10 cellular contexts compared by ENCODE assay signal in the genomic region with DNA sequence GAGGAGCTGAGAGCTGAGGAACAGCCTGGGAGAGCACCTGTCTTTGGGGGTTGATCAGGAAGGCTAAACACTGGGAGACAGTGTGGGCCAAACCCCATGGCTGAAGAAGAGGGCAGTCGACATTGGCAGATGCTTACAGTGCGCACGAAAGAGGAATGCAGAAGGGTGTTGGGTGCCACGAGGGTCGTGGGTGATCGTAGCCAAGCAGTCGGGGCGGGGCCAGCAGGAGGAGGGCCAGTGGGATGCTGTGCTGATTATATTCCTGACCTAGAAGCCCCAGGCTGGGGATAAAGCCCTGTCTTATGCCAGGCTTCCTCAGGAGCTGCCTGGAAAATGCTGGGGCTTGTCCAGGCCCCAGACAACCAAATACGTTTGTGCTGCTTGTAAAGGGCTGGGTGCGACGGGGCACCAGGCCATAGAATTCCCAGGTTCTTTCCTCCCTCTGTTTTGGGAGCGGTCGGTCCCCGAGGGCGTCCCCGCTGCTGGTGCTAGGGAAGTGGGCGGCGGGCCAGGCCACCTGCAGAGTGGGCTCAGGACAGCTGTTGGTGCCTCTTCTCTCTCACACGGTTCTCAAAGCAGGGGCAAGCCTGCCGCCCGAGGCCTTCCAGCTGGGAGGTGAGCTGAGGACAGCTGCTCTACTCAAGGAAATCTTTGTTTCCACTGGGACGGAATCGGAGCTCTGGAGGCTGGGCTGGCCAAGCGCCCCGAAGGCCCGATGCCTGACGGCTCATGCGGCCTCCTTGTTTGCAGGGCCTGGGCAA. TPM values are rescaled to one million over a fixed set of nuclear protein-coding genes. Genes with fewer than 3 reads are reported as not detected.
DNase-seq lines count a peak whose midpoint lies in the region; ATAC-seq and TF ChIP-seq lines count a peak whose summit lies in the region.
"Had no signal": no experiment of that assay in that cellular context is flagged by ENCODE, and none has a peak within 500 bp of the region (broad histone marks: within the 10 kb centered on the region; RNA-seq: fewer than 3 reads in every experiment).

No MANE protein-coding gene starts in this region.

- intact Hi-C loops in breast epithelium (cut with DNase I; ENCODE audit: low total_unique reads) = no loop called here
- intact Hi-C loops in MCF 10A (cut with micrococcal nuclease) = no loop called here
- intact Hi-C loops in vagina (cut with DNase I) = no loop called here

- H3K9me3 Mint-ChIP-seq in MCF 10A (ENCODE audit: unreplicated experiment) = no peaks in the 10 kb centered on the region
- H3K9me3 Mint-ChIP-seq: stimulated activated memory B cell treated with anti-CD40 and anti-IgM and Interleukin-4, amounts not matched to agents 10 μg/mL and 1 μg/mL and 100 μg/mL, for 72 hours had no signal

- no peak for TF ChIP-seq POLR2A in breast epithelium (IDR thresholded peaks at IDR 0.05)
- TF ChIP-seq POLR2A in vagina (IDR thresholded peaks at IDR 0.05) = no peak

- H3K4me3 Mint-ChIP-seq in MCF 10A (ENCODE audit: unreplicated experiment) = no peak overlapping the region
- H3K4me3 Mint-ChIP-seq: stimulated activated memory B cell treated with anti-CD40 and anti-IgM and Interleukin-4, amounts not matched to agents 10 μg/mL and 1 μg/mL and 100 μg/mL, for 72 hours had no signal

- no peak overlapping the region for H3K27ac Mint-ChIP-seq in MCF 10A (ENCODE audit: low read depth, unreplicated experiment)
- H3K27ac Mint-ChIP-seq: stimulated activated memory B cell treated with anti-CD40 and anti-IgM and Interleukin-4, amounts not matched to agents 10 μg/mL and 1 μg/mL and 100 μg/mL, for 72 hours had no signal

- H3K27me3 Mint-ChIP-seq in MCF 10A (ENCODE audit: insufficient read depth, unreplicated experiment) = no peaks in the 10 kb centered on the region

- H3K36me3 Mint-ChIP-seq in MCF 10A (ENCODE audit: insufficient read depth, unreplicated experiment) = peaks cover 11% of the 10 kb centered on the region
- H3K36me3 Mint-ChIP-seq: stimulated activated memory B cell treated with anti-CD40 and anti-IgM and Interleukin-4, amounts not matched to agents 10 μg/mL and 1 μg/mL and 100 μg/mL, for 72 hours had no signal

- CTCF ChIA-PET in MCF 10A (lab: Yijun Ruan, JAX) = interaction anchor here (0.6 to 6.1 kb wide), 4 partner anchors 8 to 715 kb away, joined by 3 to 29 read pairs (median 7); no protein-coding TSS in a partner anchor

- peak overlapping the region; percentile 18 for H3K9ac ChIP-seq in mucosa of stomach (ENCODE audit: low read length)

- POLR2A ChIA-PET in MCF 10A (lab: Yijun Ruan, JAX) = interaction anchor here (1.3 kb wide), 2 partner anchors 14 kb away, joined by 3 to 4 read pairs; no protein-coding TSS in a partner anchor

- H3K4me1 Mint-ChIP-seq in MCF 10A (ENCODE audit: insufficient read depth, unreplicated experiment) = peaks cover 40% of the 10 kb centered on the region
- H3K4me1 Mint-ChIP-seq: stimulated activated memory B cell treated with anti-CD40 and anti-IgM and Interleukin-4, amounts not matched to agents 10 μg/mL and 1 μg/mL and 100 μg/mL, for 72 hours had no signal

- ATAC-seq in GM18519 (IDR thresholded peaks at IDR 0.05; ENCODE audit: low FRiP score, unreplicated experiment) = no peak
- no peak for ATAC-seq in HG03469 (IDR thresholded peaks at IDR 0.05; ENCODE audit: unreplicated experiment)
- ATAC-seq: stimulated activated memory B cell treated with anti-CD40 and anti-IgM and Interleukin-4, amounts not matched to agents 10 μg/mL and 1 μg/mL and 100 μg/mL, for 72 hours had no signal

- H3K4me1 ChIP-seq in breast epithelium (peaks cover 4 to 11% of the 10 kb centered on the region in 2 donors), mucosa of stomach (ENCODE audit: control insufficient read depth, insufficient read depth, low read length) (peaks cover 18% of the 10 kb centered on the region), vagina (peaks cover 35% of the 10 kb centered on the region)

- H3K27ac ChIP-seq in breast epithelium (peak overlapping the region; percentile 83 to 84), vagina (peak overlapping the region; percentile 31)

- peak overlapping the region in 1 of 3 donors; percentile 24 for H3K4me3 ChIP-seq in breast epithelium
- H3K4me3 ChIP-seq in mucosa of stomach (ENCODE audit: low read length) = no peak overlapping the region
- no peak overlapping the region for H3K4me3 ChIP-seq in vagina

- no peak for TF ChIP-seq CTCF in breast epithelium (IDR thresholded peaks at IDR 0.05)
- no peak for TF ChIP-seq CTCF in MCF 10A (IDR thresholded peaks at IDR 0.05; ENCODE audit: unreplicated experiment)
- no peak for TF ChIP-seq CTCF in vagina (IDR thresholded peaks at IDR 0.05)

- no peaks in the 10 kb centered on the region for H3K27me3 ChIP-seq in breast epithelium
- H3K27me3 ChIP-seq in mucosa of stomach (ENCODE audit: control insufficient read depth, insufficient read depth, low read length) = peaks cover 6% of the 10 kb centered on the region
- H3K27me3 ChIP-seq in vagina = no peaks in the 10 kb centered on the region

- no TSS peak for BruUV-seq in MCF 10A (replicated peaks; lab: Mats Ljungman, UMichigan)

- H3K36me3 ChIP-seq in breast epithelium = no peaks in the 10 kb centered on the region
- no peaks in the 10 kb centered on the region for H3K36me3 ChIP-seq in mucosa of stomach (ENCODE audit: control insufficient read depth, insufficient read depth, low read length)
- H3K36me3 ChIP-seq in vagina = no peaks in the 10 kb centered on the region

- H3K9me3 ChIP-seq in breast epithelium (no peaks in the 10 kb centered on the region), mucosa of stomach (ENCODE audit: control insufficient read depth, low read length) (no peaks in the 10 kb centered on the region), vagina (no peaks in the 10 kb centered on the region)

- DNase-seq in breast epithelium (ENCODE audit: low spot score in 2 of 2) = peak; percentile 58 to 77
- no peak for DNase-seq in MCF 10A (ENCODE audit: unreplicated experiment)
- peak; percentile 84 for DNase-seq in epidermal melanocyte (ENCODE audit: insufficient read length, low spot score)
- DNase-seq in vagina (ENCODE audit: extremely low spot score in 2 of 2) = peak in 1 of 2 donors; percentile 88
- no peak for DNase-seq in GM03348 (ENCODE audit: low spot score)
- DNase-seq: activated effector memory CD4-positive, alpha-beta T cell treated with anti-CD3 and anti-CD28 coated beads, Interleukin-2, amount 50 U/mL, for 16 hours had no signal

RNA-seq across cellular contexts. Expression of a gene that starts 10.0 kb away (rescaled TPM):
- 100 to 1,000 TPM in 1 of 3 donors, 10 to 100 TPM in 2; 54.0 to 326 (median 61.9) TPM for total RNA-seq in breast epithelium
- total RNA-seq in MCF 10A (2022) = 3.0 and 3.3 TPM in 2 replicates
- total RNA-seq in vagina = 30.7 TPM

RNA-seq across cellular contexts. Expression of a gene that starts 24.4 kb away (rescaled TPM):
- total RNA-seq in breast epithelium (10 to 100 TPM; 26.1 to 48.1 (median 41.0) TPM), MCF 10A (2022) (62.5 and 65.1 TPM in 2 replicates), vagina (23.1 TPM)

RNA-seq across cellular contexts. Expression of a gene that starts 40.7 kb away (rescaled TPM):
- total RNA-seq in breast epithelium (10 to 100 TPM; 27.4 to 35.0 (median 31.5) TPM), MCF 10A (2022) (34.5 and 40.3 TPM in 2 replicates), vagina (13.8 TPM)

RNA-seq across cellular contexts. Expression of a gene that starts 54.2 kb away (rescaled TPM):
- total RNA-seq in breast epithelium (100 to 1,000 TPM; 192 to 532 (median 206) TPM), MCF 10A (2022) (56.7 and 58.0 TPM in 2 replicates), vagina (488 TPM)

Comparison
In these comparisons a context has a peak if more than half of its experiments do, and no peak if none do; other contexts are left out.
1. DNase-seq: peak in breast epithelium (2 of 2) and epidermal melanocyte (single experiment); none in MCF 10A (single experiment) and GM03348 (single experiment).